Comparison of ENCODE assay signal across 19 cellular contexts in the genomic region with DNA sequence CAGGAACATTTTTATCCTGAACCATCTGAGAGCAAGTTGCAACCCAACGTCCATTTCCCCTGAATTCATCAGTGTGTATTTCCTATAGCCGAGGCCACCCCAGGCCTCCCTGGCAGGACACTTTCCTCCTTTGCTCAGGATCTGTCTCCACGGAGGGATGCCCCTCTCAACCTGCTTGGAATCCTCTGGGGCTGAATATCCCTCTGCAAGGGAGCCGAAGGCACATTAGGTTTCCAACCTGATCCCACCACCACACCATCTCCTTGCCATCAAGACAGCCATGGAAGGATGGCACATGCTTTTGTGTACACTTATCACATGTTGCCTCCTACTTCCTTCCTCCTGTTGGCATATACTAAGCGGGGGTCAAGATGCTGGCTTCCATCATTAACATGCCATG.
DNase-seq lines count a peak whose midpoint lies in the region; ATAC-seq and TF ChIP-seq lines count a peak whose summit lies in the region.
"Had no signal": no experiment of that assay in that cellular context is flagged by ENCODE, and none has a peak within 500 bp of the region (broad histone marks: within the 10 kb centered on the region; RNA-seq: fewer than 3 reads in every experiment).

No MANE protein-coding gene starts in this region.

- H3K4me3 ChIP-seq in right atrium auricular region (no peak overlapping the region), neural progenitor cell (no peak overlapping the region)

- H3K27me3 ChIP-seq in right atrium auricular region (no peaks in the 10 kb centered on the region), neural progenitor cell (peaks cover 4% of the 10 kb centered on the region)

- no peak overlapping the region for H3K9ac ChIP-seq in neural progenitor cell
- H3K9ac ChIP-seq: KMS-11 had no signal

- H4K20me1 ChIP-seq in neural progenitor cell (ENCODE audit: low read depth): no peaks in the 10 kb centered on the region

- H3K4me2 ChIP-seq in neural progenitor cell: no peak overlapping the region
- H3K4me2 ChIP-seq: KMS-11 had no signal

- H3K4me1 ChIP-seq in right atrium auricular region (peaks cover 0 to 20% of the 10 kb centered on the region in 2 donors), neural progenitor cell (peaks cover 5% of the 10 kb centered on the region)
- H3K4me1 ChIP-seq: Caco-2 had no signal

- no peak overlapping the region for H3K4me3 Mint-ChIP-seq in neural progenitor cell
- no peak overlapping the region for H3K4me3 Mint-ChIP-seq in stimulated activated naive CD8-positive, alpha-beta T cell treated with anti-CD3 and anti-CD28 coated beads, Interleukin-15, amount 100 ng/mL, for 72 hours
- H3K4me3 Mint-ChIP-seq: B cell; CD4-positive, CD25-positive, alpha-beta regulatory T cell had no signal

- peaks cover 6% of the 10 kb centered on the region for H3K27me3 Mint-ChIP-seq in neural progenitor cell (ENCODE audit: insufficient read depth, low read depth)
- no peaks in the 10 kb centered on the region for H3K27me3 Mint-ChIP-seq in stimulated activated naive CD8-positive, alpha-beta T cell treated with anti-CD3 and anti-CD28 coated beads, Interleukin-15, amount 100 ng/mL, for 72 hours
- H3K27me3 Mint-ChIP-seq: B cell; CD4-positive, CD25-positive, alpha-beta regulatory T cell had no signal

- peak overlapping the region; percentile 5 for H3K27ac Mint-ChIP-seq in neural progenitor cell
- H3K27ac Mint-ChIP-seq in stimulated activated naive CD8-positive, alpha-beta T cell treated with anti-CD3 and anti-CD28 coated beads, Interleukin-15, amount 100 ng/mL, for 72 hours: peak overlapping the region; percentile 22 to 50
- H3K27ac Mint-ChIP-seq: B cell had no signal

- DNase-seq in activated CD4-positive, CD25-positive, alpha-beta regulatory T cell treated with anti-CD3 and anti-CD28 coated beads, Interleukin-2, amount 50 U/mL, for 72 hours: peak; percentile 13
- no peak for DNase-seq in right atrium auricular region (ENCODE audit: low spot score)
- no peak for DNase-seq in Right ventricle myocardium inferior (ENCODE audit: missing footprints)
- DNase-seq in neural progenitor cell (ENCODE audit: low spot score): no peak
- DNase-seq in stimulated activated naive CD8-positive, alpha-beta T cell treated with anti-CD3 and anti-CD28 coated beads, Interleukin-15, amount 100 ng/mL, for 72 hours: no peak
- DNase-seq in HPDE6-E6E7 (ENCODE audit: extremely low spot score): no peak
- DNase-seq: Caco-2; CD4-positive, CD25-positive, alpha-beta regulatory T cell; DMS153; NCI-H1436; NCI-H2029; NCI-H2171; NCI-H69 had no signal

- H3K36me3 ChIP-seq in right atrium auricular region: no peaks in the 10 kb centered on the region
- H3K36me3 ChIP-seq in neural progenitor cell: no peaks in the 10 kb centered on the region

- no peaks in the 10 kb centered on the region for H3K79me2 ChIP-seq in neural progenitor cell (ENCODE audit: low read depth)

- H3K4me1 Mint-ChIP-seq in neural progenitor cell: no peaks in the 10 kb centered on the region
- H3K4me1 Mint-ChIP-seq in stimulated activated naive CD8-positive, alpha-beta T cell treated with anti-CD3 and anti-CD28 coated beads, Interleukin-15, amount 100 ng/mL, for 72 hours: peaks cover 5% of the 10 kb centered on the region

- TF ChIP-seq CTCF in right atrium auricular region (IDR thresholded peaks at IDR 0.05): no peak
- TF ChIP-seq CTCF in neural progenitor cell (IDR thresholded peaks at IDR 0.05): no peak

- no peaks in the 10 kb centered on the region for H3K9me3 ChIP-seq in right atrium auricular region
- no peaks in the 10 kb centered on the region for H3K9me3 ChIP-seq in neural progenitor cell (ENCODE audit: low read depth)
- H3K9me3 ChIP-seq: Caco-2 had no signal

- H3F3A ChIP-seq in neural progenitor cell (ENCODE audit: low read depth): no peaks in the 10 kb centered on the region

- H3K27ac ChIP-seq in right atrium auricular region (peak overlapping the region; percentile 82 to 83), neural progenitor cell (no peak overlapping the region)
- H3K27ac ChIP-seq: 22Rv1, KMS-11 had no signal

- no peak for ATAC-seq in activated CD4-positive, CD25-positive, alpha-beta regulatory T cell treated with anti-CD3 and anti-CD28 coated beads, Interleukin-2, amount 50 U/mL, for 24 hours
- ATAC-seq in Right ventricle myocardium inferior (no peak), GM19324 (IDR thresholded peaks at IDR 0.05; ENCODE audit: low FRiP score, unreplicated experiment) (no peak)
- ATAC-seq in stimulated activated naive CD8-positive, alpha-beta T cell treated with anti-CD3 and anti-CD28 coated beads, Interleukin-15, amount 100 ng/mL, for 72 hours: no peak
- ATAC-seq: HepG2 had no signal

- peaks cover 2% of the 10 kb centered on the region for H3K36me3 Mint-ChIP-seq in neural progenitor cell

- intact Hi-C loops in Right ventricle myocardium inferior (cut with DNase I): no loop called here

- no peak overlapping the region for H2AFZ ChIP-seq in neural progenitor cell (replicated peaks)

- H3K9me3 Mint-ChIP-seq in neural progenitor cell: peaks cover 11% of the 10 kb centered on the region
- H3K9me3 Mint-ChIP-seq in stimulated activated naive CD8-positive, alpha-beta T cell treated with anti-CD3 and anti-CD28 coated beads, Interleukin-15, amount 100 ng/mL, for 72 hours: peaks cover 0 to 10% of the 10 kb centered on the region in 2 donors
